Comparison of ENCODE assay signal across 1 cellular context in the genomic region with DNA sequence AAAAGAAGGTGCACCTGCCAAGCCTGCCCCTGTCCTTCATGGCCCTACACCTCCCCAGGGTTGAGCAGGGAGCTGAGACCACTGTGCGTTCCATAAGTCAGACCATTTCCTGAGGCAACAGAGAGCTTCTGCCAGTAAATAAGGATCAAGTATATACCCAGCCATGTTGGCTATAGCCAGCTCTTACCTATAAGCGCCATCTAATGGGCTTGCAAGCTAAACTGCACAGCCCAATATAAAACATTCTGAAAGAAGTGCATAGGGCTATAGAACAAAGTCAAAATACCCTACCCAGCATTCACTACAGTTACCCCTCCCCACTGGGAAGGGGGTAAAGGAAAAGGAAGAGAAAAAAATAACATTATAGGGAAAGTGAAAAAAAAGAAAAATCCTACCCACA.
TF ChIP-seq lines count a peak whose summit lies in the region.

No MANE protein-coding gene starts in this region.

TF ChIP-seq in H1, 55 proteins besides CTCF, POLR2A, EP300 and RAD21:
- TF ChIP-seq SP2 (IDR thresholded peaks at IDR 0.05; ENCODE audit: low read length), result no peak
- TF ChIP-seq KDM5A (IDR thresholded peaks at IDR 0.05; ENCODE audit: low read length), result no peak
- no peak for TF ChIP-seq PHF8 (conservative IDR thresholded peaks at IDR 0.05; ENCODE audit: low read depth, low read length)
- no peak for TF ChIP-seq GTF2F1 (IDR thresholded peaks at IDR 0.05; ENCODE audit: borderline replicate concordance, low read depth, low read length)
- TF ChIP-seq, protein P1, sequence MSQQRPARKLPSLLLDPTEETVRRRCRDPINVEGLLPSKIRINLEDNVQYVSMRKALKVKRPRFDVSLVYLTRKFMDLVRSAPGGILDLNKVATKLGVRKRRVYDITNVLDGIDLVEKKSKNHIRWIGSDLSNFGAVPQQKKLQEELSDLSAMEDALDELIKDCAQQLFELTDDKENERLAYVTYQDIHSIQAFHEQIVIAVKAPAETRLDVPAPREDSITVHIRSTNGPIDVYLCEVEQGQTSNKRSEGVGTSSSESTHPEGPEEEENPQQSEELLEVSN (IDR thresholded peaks at IDR 0.05), result no peak
- no peak for TF ChIP-seq ASH2L (IDR thresholded peaks at IDR 0.05; ENCODE audit: low read length)
- TF ChIP-seq RXRA (IDR thresholded peaks at IDR 0.05; ENCODE audit: insufficient read depth, low read depth, low read length), result no peak
- TF ChIP-seq YY1 (IDR thresholded peaks at IDR 0.05; ENCODE audit: low read depth, low read length), result no peak; the same call in 1 of the 2 replicates
- TF ChIP-seq NRF1 (IDR thresholded peaks at IDR 0.05; ENCODE audit: low read depth, low read length), result no peak
- TF ChIP-seq, protein P2, sequence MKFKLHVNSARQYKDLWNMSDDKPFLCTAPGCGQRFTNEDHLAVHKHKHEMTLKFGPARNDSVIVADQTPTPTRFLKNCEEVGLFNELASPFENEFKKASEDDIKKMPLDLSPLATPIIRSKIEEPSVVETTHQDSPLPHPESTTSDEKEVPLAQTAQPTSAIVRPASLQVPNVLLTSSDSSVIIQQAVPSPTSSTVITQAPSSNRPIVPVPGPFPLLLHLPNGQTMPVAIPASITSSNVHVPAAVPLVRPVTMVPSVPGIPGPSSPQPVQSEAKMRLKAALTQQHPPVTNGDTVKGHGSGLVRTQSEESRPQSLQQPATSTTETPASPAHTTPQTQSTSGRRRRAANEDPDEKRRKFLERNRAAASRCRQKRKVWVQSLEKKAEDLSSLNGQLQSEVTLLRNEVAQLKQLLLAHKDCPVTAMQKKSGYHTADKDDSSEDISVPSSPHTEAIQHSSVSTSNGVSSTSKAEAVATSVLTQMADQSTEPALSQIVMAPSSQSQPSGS (IDR thresholded peaks at IDR 0.05; ENCODE audit: low read length), result no peak
- TF ChIP-seq RNF2 (IDR thresholded peaks at IDR 0.05; ENCODE audit: borderline replicate concordance, low read depth, low read length, missing control alignments, poor library complexity, severe bottlenecking), result no peak
- no peak for TF ChIP-seq ZNF274 (IDR thresholded peaks at IDR 0.05; ENCODE audit: borderline replicate concordance, extremely low read depth, low read length)
- no peak for TF ChIP-seq SAP30 (IDR thresholded peaks at IDR 0.05; ENCODE audit: insufficient read depth, insufficient replicate concordance, low read length)
- TF ChIP-seq HDAC2 (IDR thresholded peaks at IDR 0.05; ENCODE audit: borderline replicate concordance in 1 of 2, low read depth in 2 of 2, low read length in 2 of 2), result no peak
- TF ChIP-seq, protein P3, sequence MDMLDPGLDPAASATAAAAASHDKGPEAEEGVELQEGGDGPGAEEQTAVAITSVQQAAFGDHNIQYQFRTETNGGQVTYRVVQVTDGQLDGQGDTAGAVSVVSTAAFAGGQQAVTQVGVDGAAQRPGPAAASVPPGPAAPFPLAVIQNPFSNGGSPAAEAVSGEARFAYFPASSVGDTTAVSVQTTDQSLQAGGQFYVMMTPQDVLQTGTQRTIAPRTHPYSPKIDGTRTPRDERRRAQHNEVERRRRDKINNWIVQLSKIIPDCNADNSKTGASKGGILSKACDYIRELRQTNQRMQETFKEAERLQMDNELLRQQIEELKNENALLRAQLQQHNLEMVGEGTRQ (IDR thresholded peaks at IDR 0.05; ENCODE audit: low read length), result no peak
- no peak for TF ChIP-seq FOSL1 (IDR thresholded peaks at IDR 0.05; ENCODE audit: insufficient read depth, low read depth, low read length)
- TF ChIP-seq BCL11A (IDR thresholded peaks at IDR 0.05; ENCODE audit: low read depth in 2 of 2, low read length in 2 of 2), result no peak
- no peak for TF ChIP-seq TCF12 (IDR thresholded peaks at IDR 0.05; ENCODE audit: low read depth, low read length)
- TF ChIP-seq KDM4A (IDR thresholded peaks at IDR 0.05; ENCODE audit: low read depth, low read length, severe bottlenecking), result no peak
- no peak for TF ChIP-seq CEBPB (IDR thresholded peaks at IDR 0.05; ENCODE audit: low read depth, low read length)
